In genomic region chr11:32947985-32948384, GRCh38 we compare ENCODE assay signal across 18 cellular contexts.
"Had no signal": no experiment of that assay in that cellular context is flagged by ENCODE, and none has a peak within 500 bp of the region (broad histone marks: within the 10 kb centered on the region; RNA-seq: fewer than 3 reads in every experiment).

No MANE protein-coding gene starts in this region.

- H3K9me3 ChIP-seq: tibial nerve, uterus had no signal

- H3K4me1 Mint-ChIP-seq: activated B cell treated with CpG ODN at 0.5 μM for 24 hours, brain, immature natural killer cell, nephron progenitor cell had no signal

- H3K4me1 ChIP-seq: uterus had no signal

- H3K4me3 ChIP-seq: tibial nerve, uterus had no signal

- DNase-seq: activated B cell treated with CpG ODN at 0.5 μM for 24 hours; activated CD4-positive, alpha-beta memory T cell treated with anti-CD3 and anti-CD28 coated beads for 36 hours; activated CD4-positive, alpha-beta T cell treated with anti-CD3 and anti-CD28 coated beads for 4 hours; activated T-cell treated with anti-CD3 and anti-CD28 coated beads for 4 hours; anterior cingulate cortex; caudate nucleus; erythroblast; immature natural killer cell; nephron progenitor cell; nucleus accumbens; retina; stimulated activated CD4-positive, alpha-beta T cell treated with anti-CD3 and anti-CD28 coated beads, Interleukin-2, amount 100 ng/mL, for 48 hours; uterus had no signal

- H3K27me3 Mint-ChIP-seq: activated B cell treated with CpG ODN at 0.5 μM for 24 hours; activated CD4-positive, alpha-beta memory T cell treated with anti-CD3 and anti-CD28 coated beads for 36 hours; brain; stimulated activated naive CD8-positive, alpha-beta T cell treated with anti-CD3 and anti-CD28 coated beads, Interleukin-15, Interleukin-2, amounts not matched to agents 100 ng/mL and 50 ng/mL, for 24 hours had no signal

- H3K27ac Mint-ChIP-seq: activated B cell treated with CpG ODN at 0.5 μM for 24 hours; activated CD4-positive, alpha-beta memory T cell treated with anti-CD3 and anti-CD28 coated beads for 36 hours; activated T-helper 1 cell treated with anti-CD3 and anti-CD28 coated beads, Interleukin-12 subunit alpha, Interleukin-12 subunit beta, Interleukin-2, Interleukin-4 antibody, amounts not matched to agents 30 ng/mL and 10 ng/mL and 1 ng/mL, durations not matched to agents 14 hours and 24 hours and 36 hours; brain; immature natural killer cell; nephron progenitor cell; stimulated activated naive CD8-positive, alpha-beta T cell treated with anti-CD3 and anti-CD28 coated beads, Interleukin-15, Interleukin-2, amounts not matched to agents 100 ng/mL and 50 ng/mL, for 24 hours; T-helper 2 cell treated with Interferon-gamma antibody and Interleukin-4, amounts not matched to agents 5 μg/mL and 100 μg/mL, for 36 hours had no signal

- H3K4me3 Mint-ChIP-seq: activated B cell treated with CpG ODN at 0.5 μM for 24 hours; activated CD4-positive, alpha-beta memory T cell treated with anti-CD3 and anti-CD28 coated beads for 36 hours; activated T-helper 1 cell treated with anti-CD3 and anti-CD28 coated beads, Interleukin-12 subunit alpha, Interleukin-12 subunit beta, Interleukin-2, Interleukin-4 antibody, amounts not matched to agents 30 ng/mL and 10 ng/mL and 1 ng/mL, durations not matched to agents 14 hours and 24 hours and 36 hours; brain; immature natural killer cell; nephron progenitor cell; stimulated activated naive CD8-positive, alpha-beta T cell treated with anti-CD3 and anti-CD28 coated beads, Interleukin-15, Interleukin-2, amounts not matched to agents 100 ng/mL and 50 ng/mL, for 24 hours; T-helper 2 cell treated with Interferon-gamma antibody and Interleukin-4, amounts not matched to agents 5 μg/mL and 100 μg/mL, for 36 hours had no signal

- H3K36me3 ChIP-seq: tibial nerve, uterus had no signal

- H3K9me3 Mint-ChIP-seq: stimulated activated naive CD8-positive, alpha-beta T cell treated with anti-CD3 and anti-CD28 coated beads, Interleukin-15, Interleukin-2, amounts not matched to agents 100 ng/mL and 50 ng/mL, for 24 hours had no signal

- H3K27ac ChIP-seq: uterus had no signal

- H3K27me3 ChIP-seq: tibial nerve, uterus had no signal
